1 cellular context compared by ENCODE assay signal in the genomic region with DNA sequence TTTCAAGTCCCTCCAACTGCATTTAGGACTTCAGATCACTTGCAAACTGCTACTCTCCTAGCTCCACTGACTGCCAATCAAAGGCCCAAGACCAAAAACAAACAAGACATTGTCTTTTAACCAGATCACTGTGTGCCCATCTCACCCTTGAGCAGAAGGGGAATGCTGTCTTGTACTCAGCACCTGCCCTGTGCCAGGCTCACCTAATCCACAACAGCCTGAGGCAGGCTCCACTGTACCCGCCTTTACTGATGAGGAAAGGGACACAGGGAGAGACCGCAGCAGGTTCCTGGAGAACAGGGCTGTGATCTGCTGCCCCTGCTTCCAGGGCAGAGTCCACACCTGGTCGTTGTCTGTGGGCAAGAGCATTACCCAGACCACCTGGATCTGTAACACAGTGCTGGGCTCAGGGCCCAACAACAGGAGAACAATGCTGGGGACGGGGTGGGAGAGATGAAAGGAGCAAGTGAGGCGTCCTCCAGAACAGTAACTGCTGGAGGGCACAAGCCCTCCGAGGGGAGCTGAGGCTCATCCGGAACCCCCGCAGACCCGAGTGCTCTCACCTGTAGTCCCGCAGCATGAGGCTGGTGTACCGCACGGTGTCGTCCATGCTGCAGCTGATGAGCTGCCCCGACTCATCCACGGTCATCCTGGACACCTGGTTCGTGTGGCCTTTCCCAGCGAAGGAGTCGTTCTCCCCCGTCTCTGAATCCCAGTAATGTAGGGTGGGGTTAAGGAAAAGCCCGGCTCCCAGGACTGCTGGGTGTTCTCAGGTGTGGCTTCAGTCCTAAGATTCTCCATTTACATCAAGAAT.
TF ChIP-seq lines count a peak whose summit lies in the region.

No MANE protein-coding gene starts in this region.

TF ChIP-seq in K562, 482 proteins besides CTCF, POLR2A, EP300 and RAD21 (continued from another document):
- TF ChIP-seq JUN (IDR thresholded peaks at IDR 0.05; ENCODE audit: borderline replicate concordance, low read depth, low read length) (no peak), JUN (CRISPR knock-in tag; IDR thresholded peaks at IDR 0.05; ENCODE audit: borderline replicate concordance) (no peak), POLR2G (IDR thresholded peaks at IDR 0.05; ENCODE audit: low read depth, low read length) (0 out of 2 replicates have a peak, but pooled peaks have one; percentile 4)
- TF ChIP-seq, protein P1, sequence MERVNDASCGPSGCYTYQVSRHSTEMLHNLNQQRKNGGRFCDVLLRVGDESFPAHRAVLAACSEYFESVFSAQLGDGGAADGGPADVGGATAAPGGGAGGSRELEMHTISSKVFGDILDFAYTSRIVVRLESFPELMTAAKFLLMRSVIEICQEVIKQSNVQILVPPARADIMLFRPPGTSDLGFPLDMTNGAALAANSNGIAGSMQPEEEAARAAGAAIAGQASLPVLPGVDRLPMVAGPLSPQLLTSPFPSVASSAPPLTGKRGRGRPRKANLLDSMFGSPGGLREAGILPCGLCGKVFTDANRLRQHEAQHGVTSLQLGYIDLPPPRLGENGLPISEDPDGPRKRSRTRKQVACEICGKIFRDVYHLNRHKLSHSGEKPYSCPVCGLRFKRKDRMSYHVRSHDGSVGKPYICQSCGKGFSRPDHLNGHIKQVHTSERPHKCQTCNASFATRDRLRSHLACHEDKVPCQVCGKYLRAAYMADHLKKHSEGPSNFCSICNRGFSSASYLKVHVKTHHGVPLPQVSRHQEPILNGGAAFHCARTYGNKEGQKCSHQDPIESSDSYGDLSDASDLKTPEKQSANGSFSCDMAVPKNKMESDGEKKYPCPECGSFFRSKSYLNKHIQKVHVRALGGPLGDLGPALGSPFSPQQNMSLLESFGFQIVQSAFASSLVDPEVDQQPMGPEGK (CRISPR knock-in tag; IDR thresholded peaks at IDR 0.05; ENCODE audit: borderline replicate concordance): no peak
